ENCODE assay signal across 17 cellular contexts in genomic region chr18:22981274-22982133, GRCh38. TPM values are rescaled to one million over a fixed set of nuclear protein-coding genes. Genes with fewer than 3 reads are reported as not detected.
DNase-seq lines count a peak whose midpoint lies in the region; ATAC-seq and TF ChIP-seq lines count a peak whose summit lies in the region.
"Had no signal": no experiment of that assay in that cellular context is flagged by ENCODE, and none has a peak within 500 bp of the region (broad histone marks: within the 10 kb centered on the region; RNA-seq: fewer than 3 reads in every experiment).

No MANE protein-coding gene starts in this region.

- peak overlapping the region; percentile 2 for H3K27ac Mint-ChIP-seq in type B pancreatic cell
- H3K27ac Mint-ChIP-seq in T-helper 2 cell treated with Interferon-gamma antibody and Interleukin-4, amounts not matched to agents 5 μg/mL and 100 μg/mL, for 36 hours: no peak overlapping the region

- CTCF ChIA-PET in RWPE1 (lab: Yijun Ruan, JAX): no interaction called here

- ATAC-seq in left lobe of liver: peak; percentile 68
- ATAC-seq in GM19324 (IDR thresholded peaks at IDR 0.05; ENCODE audit: low FRiP score, unreplicated experiment): no peak

- H3K4me1 Mint-ChIP-seq in type B pancreatic cell (ENCODE audit: unreplicated experiment): peaks cover 11% of the 10 kb centered on the region
- H3K4me1 Mint-ChIP-seq in T-helper 2 cell treated with Interferon-gamma antibody and Interleukin-4, amounts not matched to agents 5 μg/mL and 100 μg/mL, for 36 hours (ENCODE audit: low read depth): peaks cover 12% of the 10 kb centered on the region

- POLR2A ChIA-PET in RWPE1 (lab: Yijun Ruan, JAX; ENCODE audit: low non-redundant PET): no interaction called here

- H3K4me3 Mint-ChIP-seq in type B pancreatic cell: no peak overlapping the region
- H3K4me3 Mint-ChIP-seq in T-helper 2 cell treated with Interferon-gamma antibody and Interleukin-4, amounts not matched to agents 5 μg/mL and 100 μg/mL, for 36 hours: no peak overlapping the region

- peaks cover 12% of the 10 kb centered on the region for H3K36me3 Mint-ChIP-seq in type B pancreatic cell
- H3K36me3 Mint-ChIP-seq in T-helper 2 cell treated with Interferon-gamma antibody and Interleukin-4, amounts not matched to agents 5 μg/mL and 100 μg/mL, for 36 hours (ENCODE audit: low read depth): peaks cover 34% of the 10 kb centered on the region

- no peaks in the 10 kb centered on the region for H3K27me3 Mint-ChIP-seq in type B pancreatic cell
- H3K27me3 Mint-ChIP-seq in T-helper 2 cell treated with Interferon-gamma antibody and Interleukin-4, amounts not matched to agents 5 μg/mL and 100 μg/mL, for 36 hours (ENCODE audit: low read depth): no peaks in the 10 kb centered on the region

- DNase-seq in NOMO-1 treated with DMSO at 0.1 percent for 48 hours (lab: John Stamatoyannopoulos, UW; ENCODE audit: unreplicated experiment): peak; percentile 38
- DNase-seq in NOMO-1 treated with dmso at 0.1 percent for 144 hours (lab: John Stamatoyannopoulos, UW; ENCODE audit: unreplicated experiment): no peak
- DNase-seq in RWPE1 (ENCODE audit: low spot score): no peak
- no peak for DNase-seq in left lobe of liver (ENCODE audit: low spot score)
- no peak for DNase-seq in type B pancreatic cell (ENCODE audit: extremely low spot score, unreplicated experiment)
- DNase-seq in T-helper 2 cell treated with Interferon-gamma antibody and Interleukin-4, amounts not matched to agents 5 μg/mL and 100 μg/mL, for 36 hours (ENCODE audit: low spot score): no peak
- DNase-seq in midbrain (lab: John Stamatoyannopoulos, UW): no peak
- DNase-seq: 8988T, GOT3, MM.1S, NCI-H1105, NCI-H187, NCI-H2171 treated with DMSO at 0.1 percent for 48 hours, NCI-H510A, OCI-M1 had no signal

- H3K27ac ChIP-seq in RWPE1: peak overlapping the region; percentile 56
- H3K27ac ChIP-seq: SJSA1 had no signal

- H3K9me3 Mint-ChIP-seq in type B pancreatic cell: no peaks in the 10 kb centered on the region
- H3K9me3 Mint-ChIP-seq in T-helper 2 cell treated with Interferon-gamma antibody and Interleukin-4, amounts not matched to agents 5 μg/mL and 100 μg/mL, for 36 hours: no peaks in the 10 kb centered on the region

- no peak for TF ChIP-seq CTCF in RWPE1 (conservative IDR thresholded peaks at IDR 0.05; ENCODE audit: low read depth)
- no peak for TF ChIP-seq CTCF in type B pancreatic cell (conservative IDR thresholded peaks at IDR 0.05)

RNA-seq across cellular contexts. Expression of gene RBBP8, which starts 48.4 kb away (rescaled TPM):
- total RNA-seq in left lobe of liver: 11.7 TPM
- 23.7 and 26.7 TPM in 2 replicates for total RNA-seq in type B pancreatic cell (ENCODE audit: low replicate concordance)
